In the genomic region with DNA sequence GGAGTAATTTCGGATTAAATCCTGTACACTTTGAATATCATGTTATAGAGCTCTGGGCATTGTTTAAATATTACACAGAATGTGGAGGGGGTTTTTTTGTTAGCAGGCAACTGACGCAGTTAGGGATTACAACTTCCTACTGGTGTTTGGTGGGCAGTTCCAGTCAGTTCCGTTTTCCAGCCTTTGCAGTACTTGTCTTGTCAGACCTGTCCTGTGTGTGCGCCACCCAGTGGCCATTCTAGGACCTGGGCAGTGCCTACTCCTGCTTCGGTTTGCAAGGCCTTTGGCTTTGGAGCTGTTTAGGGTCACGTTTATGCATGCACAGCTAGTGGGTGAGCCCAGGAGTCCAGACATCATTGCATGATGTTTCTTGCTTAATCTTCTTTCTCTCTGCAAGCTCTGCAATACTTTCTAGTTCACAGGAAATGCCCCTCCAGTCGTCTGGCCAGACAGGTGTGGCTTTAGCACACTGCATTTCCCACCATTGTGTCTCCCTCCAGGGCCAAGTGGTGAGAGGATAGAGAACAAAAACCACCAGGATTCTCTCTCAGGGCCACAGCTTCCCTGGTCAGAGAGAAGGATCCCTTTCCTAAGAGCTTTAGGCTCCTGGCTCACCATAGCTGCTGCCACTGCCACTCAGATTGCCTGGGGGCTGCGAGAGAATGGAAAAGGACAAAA, we compare ENCODE assay signal across 8 cellular contexts.
A peak's percentile ranks its signal among the peaks of the same experiment; 100 is the strongest.
DNase-seq lines count a peak whose midpoint lies in the region; ATAC-seq lines count a peak whose summit lies in the region.

No MANE protein-coding gene starts in this region.

- peak; percentile 75 for ATAC-seq in GM19324 (IDR thresholded peaks at IDR 0.05; ENCODE audit: low FRiP score, unreplicated experiment)
- ATAC-seq in HG03439 (IDR thresholded peaks at IDR 0.05; ENCODE audit: unreplicated experiment): peak; percentile 78

- 0 out of 2 replicates have a peak overlapping the region, but pooled peaks have one; percentile 11 for H3K27ac ChIP-seq in BLaER1

- no peak overlapping the region for H3K4me3 Mint-ChIP-seq in activated CD4-positive, alpha-beta memory T cell treated with anti-CD3 and anti-CD28 coated beads, Interleukin-2, amount 10 ng/mL, durations not matched to agents 7 days and 5 days

- H3K4me1 Mint-ChIP-seq in activated CD4-positive, alpha-beta memory T cell treated with anti-CD3 and anti-CD28 coated beads, Interleukin-2, amount 10 ng/mL, durations not matched to agents 7 days and 5 days: peaks cover 46% of the 10 kb centered on the region

- H3K27me3 ChIP-seq in BLaER1: no peaks in the 10 kb centered on the region

- CTCF ChIA-PET in activated CD4-positive, alpha-beta memory T cell treated with anti-CD3 and anti-CD28 coated beads, Interleukin-2, amount 10 ng/mL, durations not matched to agents 7 days and 5 days (lab: Charles Lee): interaction anchor here (0.7 to 7.5 kb wide), 36 partner anchors 6 to 289 kb away, joined by 3 to 314 read pairs (median 6); no protein-coding TSS in a partner anchor

- H3K27me3 Mint-ChIP-seq in activated CD4-positive, alpha-beta memory T cell treated with anti-CD3 and anti-CD28 coated beads, Interleukin-2, amount 10 ng/mL, durations not matched to agents 7 days and 5 days: no peaks in the 10 kb centered on the region

- no peaks in the 10 kb centered on the region for H4K20me1 ChIP-seq in BLaER1

- POLR2A ChIA-PET in activated CD4-positive, alpha-beta memory T cell treated with anti-CD3 and anti-CD28 coated beads, Interleukin-2, amount 10 ng/mL, durations not matched to agents 7 days and 5 days (lab: Charles Lee): interaction anchor here (0.9 to 2.5 kb wide), 2 partner anchors 137 to 154 kb away, joined by 3 to 10 read pairs; no protein-coding TSS in a partner anchor

- no peak overlapping the region for H3K9ac ChIP-seq in BLaER1

- H3K4me3 ChIP-seq in BLaER1: no peak overlapping the region

- no peak overlapping the region for H3K27ac Mint-ChIP-seq in activated CD4-positive, alpha-beta memory T cell treated with anti-CD3 and anti-CD28 coated beads, Interleukin-2, amount 10 ng/mL, durations not matched to agents 7 days and 5 days

- peaks cover 12% of the 10 kb centered on the region for H3K36me3 Mint-ChIP-seq in activated CD4-positive, alpha-beta memory T cell treated with anti-CD3 and anti-CD28 coated beads, Interleukin-2, amount 10 ng/mL, durations not matched to agents 7 days and 5 days (ENCODE audit: low read depth)

- no peaks in the 10 kb centered on the region for H3K9me3 Mint-ChIP-seq in activated CD4-positive, alpha-beta memory T cell treated with anti-CD3 and anti-CD28 coated beads, Interleukin-2, amount 10 ng/mL, durations not matched to agents 7 days and 5 days

- H3K9me3 ChIP-seq in BLaER1: no peaks in the 10 kb centered on the region

- H3K4me2 ChIP-seq in BLaER1: no peak overlapping the region

- DNase-seq in NCI-H748 (lab: John Stamatoyannopoulos, UW; ENCODE audit: unreplicated experiment) (peak; percentile 80), mesenteric fat pad (ENCODE audit: low spot score) (peak; percentile 92)
- DNase-seq in activated CD4-positive, alpha-beta memory T cell treated with anti-CD3 and anti-CD28 coated beads, Interleukin-2, amount 10 ng/mL, durations not matched to agents 7 days and 5 days: peak; percentile 75
- DNase-seq in effector CD4-positive, alpha-beta T cell: peak; percentile 80
- DNase-seq in stimulated activated CD8-positive, alpha-beta memory T cell treated with anti-CD3 and anti-CD28 coated beads, Interleukin-15, amount 100 ng/mL, for 48 hours (ENCODE audit: low read depth in 2 of 2): peak; percentile 72 to 81

- H3K36me3 ChIP-seq in BLaER1: no peaks in the 10 kb centered on the region

- H3K4me1 ChIP-seq in BLaER1: peaks cover 26% of the 10 kb centered on the region
